16 cellular contexts compared by ENCODE assay signal in genomic region chr5:91061946-91062586, GRCh38.
DNase-seq lines count a peak whose midpoint lies in the region; ATAC-seq lines count a peak whose summit lies in the region.
"Had no signal": no experiment of that assay in that cellular context is flagged by ENCODE, and none has a peak within 500 bp of the region (broad histone marks: within the 10 kb centered on the region; RNA-seq: fewer than 3 reads in every experiment).

No MANE protein-coding gene starts in this region.

- ATAC-seq in HG02571 (IDR thresholded peaks at IDR 0.05; ENCODE audit: unreplicated experiment), result peak; percentile 41
- ATAC-seq: HCT116, mucosa of descending colon had no signal

- DNase-seq in SIG-M5 treated with dmso at 0.1 percent for 504 hours (lab: John Stamatoyannopoulos, UW; ENCODE audit: unreplicated experiment) (peak; percentile 5), SIG-M5 (lab: John Stamatoyannopoulos, UW) (no peak), NOMO-1 (lab: John Stamatoyannopoulos, UW; ENCODE audit: unreplicated experiment in 2 of 2) (peak; percentile 10 to 61), D341Med (ENCODE audit: low spot score) (no peak), NCI-H187 (lab: John Stamatoyannopoulos, UW) (no peak), GM19238 (ENCODE audit: insufficient read length, low spot score) (no peak)
- DNase-seq in stimulated activated CD8-positive, alpha-beta memory T cell treated with anti-CD3 and anti-CD28 coated beads, Interleukin-4, amount 100 ng/mL, for 48 hours, result peak; percentile 27
- DNase-seq: CD4-positive, CD25-positive, alpha-beta regulatory T cell; effector CD8-positive, alpha-beta T cell; hippocampal formation; mucosa of descending colon; NCI-H1417; stimulated activated CD4-positive, alpha-beta T cell treated with anti-CD3 and anti-CD28 coated beads, Interleukin-4, amount 100 ng/mL, for 1 hour; transverse colon had no signal

Comparison
In these comparisons a context has a peak if more than half of its experiments do, and no peak if none do; other contexts are left out.
1. DNase-seq: peak in SIG-M5 treated with dmso at 0.1 percent for 504 hours (single experiment), NOMO-1 (2 of 2) and stimulated activated CD8-positive, alpha-beta memory T cell treated with anti-CD3 and anti-CD28 coated beads, Interleukin-4, amount 100 ng/mL, for 48 hours (single experiment); none in SIG-M5 (single experiment), D341Med (single experiment), NCI-H187 (0 of 2) and GM19238 (single experiment).